Comparison of ENCODE assay signal across 8 cellular contexts in genomic region chr1:155859881-155860841, GRCh38. TPM values are rescaled to one million over a fixed set of nuclear protein-coding genes. Genes with fewer than 3 reads are reported as not detected.
DNase-seq lines count a peak whose midpoint lies in the region; ATAC-seq and TF ChIP-seq lines count a peak whose summit lies in the region.

No MANE protein-coding gene starts in this region.

- peak overlapping the region; percentile 94 for H3K23ac ChIP-seq in IMR-90 (ENCODE audit: low read depth, low read length)

- peaks cover 7% of the 10 kb centered on the region for H3K27me3 Mint-ChIP-seq in glutamatergic neuron (ENCODE audit: unreplicated experiment)

- H3K27me3 ChIP-seq in IMR-90 (ENCODE audit: control insufficient read depth, insufficient read depth, low read length) (no peaks in the 10 kb centered on the region), transverse colon (peaks cover 13% of the 10 kb centered on the region)

- 2% methylated on average over 11 of the region's 35 CpGs; no CpG with 5 or more reads in 1 of the 2 experiments for WGBS in IMR-90 (ENCODE audit: extremely low coverage in 2 of 2, insufficient read length in 1 of 2), 2 experiments
- WGBS in transverse colon (ENCODE audit: low coverage in 1 of 2), 2 donors, result 8% methylated on average over 31 of the region's 35 CpGs; no CpG with 5 or more reads in 1 of the 2 donors

- peak overlapping the region; percentile 57 for H2BK120ac ChIP-seq in IMR-90 (ENCODE audit: low read depth, low read length)

- peak overlapping the region; percentile 91 for H2AK5ac ChIP-seq in IMR-90 (ENCODE audit: low read depth, low read length)

- H3K4me3 ChIP-seq in GM08714 (ENCODE audit: low read length) (peak overlapping the region; percentile 64), IMR-90 (ENCODE audit: insufficient read depth, low read depth, low read length) (peak overlapping the region; percentile 50), transverse colon (peak overlapping the region in 2 of 4 donors; percentile 37 to 55)

- H4K5ac ChIP-seq in IMR-90 (ENCODE audit: low read depth, low read length), result peak overlapping the region; percentile 95

- peak overlapping the region; percentile 99 for H2AK9ac ChIP-seq in IMR-90 (replicated peaks; ENCODE audit: low read depth, low read length, poor library complexity)

- TF ChIP-seq RAD21 in IMR-90 (IDR thresholded peaks at IDR 0.05; ENCODE audit: low read length), result no peak

- H3K18ac ChIP-seq in IMR-90 (ENCODE audit: low read depth, low read length), result peak overlapping the region; percentile 86

- in situ Hi-C loops in IMR-90 (cut with MboI; ENCODE audit: low sequenced_read_pairs), result no loop called here
- in situ Hi-C loops in transverse colon (cut with MboI; ENCODE audit: low pct_ligation_motif_present in 1 of 4, low pct_unique_long_range_greater_than_20kb in 1 of 4, low sequenced_read_pairs in 3 of 4), result no loop called here

- no peaks in the 10 kb centered on the region for H3K36me3 ChIP-seq in IMR-90 (ENCODE audit: control insufficient read depth, insufficient read depth, low read length)
- H3K36me3 ChIP-seq in transverse colon, result no peaks in the 10 kb centered on the region

- TF ChIP-seq EP300 in transverse colon (IDR thresholded peaks at IDR 0.05; ENCODE audit: low read depth), result no peak

- TF ChIP-seq POLR2A in IMR-90 (IDR thresholded peaks at IDR 0.05; ENCODE audit: low read depth, low read length) (peak; percentile 70; the same call in 1 of the 2 replicates), Raji (IDR thresholded peaks at IDR 0.05; ENCODE audit: insufficient read depth, low read depth, low read length) (peak; percentile 26; the same call in 1 of the 2 replicates), transverse colon (IDR thresholded peaks at IDR 0.05) (no peak)

- POLR2A ChIA-PET in IMR-90 (lab: Charles Lee; ENCODE audit: unreplicated experiment), result interaction anchor here (0.6 to 1.0 kb wide), 2 partner anchors 9 to 92 kb away, joined by 4 to 21 read pairs; no protein-coding TSS in a partner anchor

- peak overlapping the region; percentile 90 for H3K14ac ChIP-seq in IMR-90 (replicated peaks; ENCODE audit: low read depth, low read length)

- peak overlapping the region; percentile 93 to 95 for H4K8ac ChIP-seq in IMR-90 (ENCODE audit: low read depth in 2 of 2, low read length in 2 of 2)

- DNase-seq in IMR-90 (peak; percentile 84), glutamatergic neuron (peak; percentile 97), nucleus accumbens (lab: John Stamatoyannopoulos, UW) (peak; percentile 74 to 98 (median 93)), transverse colon (peak; percentile 55)
- peak; percentile 11 for DNase-seq in activated naive CD4-positive, alpha-beta T cell treated with anti-CD3 and anti-CD28 coated beads, Interleukin-2, amount 50 U/mL, for 16 hours

- H3K56ac ChIP-seq in IMR-90 (ENCODE audit: extremely low read depth, insufficient read depth, low read length), result peak overlapping the region; percentile 96

- peak overlapping the region; percentile 88 for H4K91ac ChIP-seq in IMR-90 (ENCODE audit: insufficient read depth, low read depth, low read length)

- H3K9me3 ChIP-seq in IMR-90 (ENCODE audit: control insufficient read depth, insufficient read depth, low read length), result no peaks in the 10 kb centered on the region
- H3K9me3 ChIP-seq in transverse colon, result no peaks in the 10 kb centered on the region

- peak overlapping the region; percentile 100 for H3K27ac Mint-ChIP-seq in glutamatergic neuron (ENCODE audit: unreplicated experiment)

- peaks cover 15% of the 10 kb centered on the region for H3K4me1 Mint-ChIP-seq in glutamatergic neuron (ENCODE audit: low read depth, unreplicated experiment)

- peaks cover 16% of the 10 kb centered on the region for H3K9me3 Mint-ChIP-seq in glutamatergic neuron (ENCODE audit: unreplicated experiment)

- intact Hi-C loops in IMR-90 (cut with micrococcal nuclease), result no loop called here
- intact Hi-C loops in transverse colon (cut with DNase I; ENCODE audit: low total_unique reads), result no loop called here

- ATAC-seq in IMR-90 (ENCODE audit: low read depth) (peak; percentile 63), HG02759 (IDR thresholded peaks at IDR 0.05; ENCODE audit: unreplicated experiment) (no peak)

- dilution Hi-C loops in IMR-90 (cut with HindIII; ENCODE audit: low sequenced_read_pairs, unreplicated experiment), result no loop called here

- H3K9ac ChIP-seq in IMR-90 (ENCODE audit: low read depth, low read length), result peak overlapping the region; percentile 83

- H3K4me3 Mint-ChIP-seq in glutamatergic neuron (ENCODE audit: unreplicated experiment), result peak overlapping the region; percentile 91

- H3K4me2 ChIP-seq in IMR-90 (ENCODE audit: low read depth, low read length), result peak overlapping the region; percentile 82

- peaks cover 4% of the 10 kb centered on the region for H3K36me3 Mint-ChIP-seq in glutamatergic neuron (ENCODE audit: unreplicated experiment)

- H2BK5ac ChIP-seq in IMR-90 (ENCODE audit: low read depth, low read length, poor library complexity, severe bottlenecking), result peak overlapping the region; percentile 92

- peak overlapping the region; percentile 95 for H3K27ac ChIP-seq in IMR-90 (ENCODE audit: insufficient read depth, low read length)
- H3K27ac ChIP-seq in transverse colon, result peak overlapping the region; percentile 87 to 92 (median 88)

- H2BK20ac ChIP-seq in IMR-90 (ENCODE audit: low read depth, low read length), result peak overlapping the region; percentile 28

- no peaks in the 10 kb centered on the region for H4K20me1 ChIP-seq in IMR-90 (ENCODE audit: insufficient read depth, low read length)

- no peak for TF ChIP-seq CTCF in IMR-90 (conservative IDR thresholded peaks at IDR 0.05; ENCODE audit: low read depth, low read length)
- no peak for TF ChIP-seq CTCF in glutamatergic neuron (IDR thresholded peaks at IDR 0.05; ENCODE audit: partially characterized antibody, unreplicated experiment)
- no peak for TF ChIP-seq CTCF in transverse colon (IDR thresholded peaks at IDR 0.05)

- CTCF ChIA-PET in IMR-90 (lab: Yijun Ruan, JAX), result interaction anchor here (0.7 kb wide), 1 partner anchor 33 kb away, joined by 3 read pairs; no protein-coding TSS in a partner anchor

- H3K79me1 ChIP-seq in IMR-90 (ENCODE audit: low read depth in 1 of 2, low read length in 2 of 2), result peaks cover 9 to 63% of the 10 kb centered on the region in 2 experiments

- BruUV-seq in IMR-90 (replicated peaks; lab: Mats Ljungman, UMichigan), result no TSS peak

- peaks cover 10% of the 10 kb centered on the region for H3K9me1 ChIP-seq in IMR-90 (ENCODE audit: insufficient read depth, low read length)

- H2AFZ ChIP-seq in IMR-90 (replicated peaks; ENCODE audit: low read length, poor library complexity), result peak overlapping the region; percentile 91

- peak overlapping the region; percentile 86; the same call in 2 of the 3 replicates for H2BK15ac ChIP-seq in IMR-90 (ENCODE audit: low read depth, low read length)

- H3K4me1 ChIP-seq in IMR-90 (ENCODE audit: control insufficient read depth, insufficient read depth, low read length) (no peaks in the 10 kb centered on the region; the same call in 1 of the 2 replicates), transverse colon (peaks cover 0 to 32% (median 24%) of the 10 kb centered on the region in 4 donors)

- peak overlapping the region; percentile 80 for H3K4ac ChIP-seq in IMR-90 (ENCODE audit: low read depth, low read length)

TF ChIP-seq in IMR-90, 13 proteins besides CTCF, POLR2A, EP300 and RAD21:
- TF ChIP-seq RCOR1 (IDR thresholded peaks at IDR 0.05; ENCODE audit: insufficient replicate concordance, low read length), result no peak
- TF ChIP-seq MXI1 (IDR thresholded peaks at IDR 0.05; ENCODE audit: borderline replicate concordance, low read depth, low read length), result no peak
- peak; percentile 56; the same call in 1 of the 2 replicates for TF ChIP-seq MAZ (IDR thresholded peaks at IDR 0.05; ENCODE audit: borderline replicate concordance, low read depth, low read length)
- no peak for TF ChIP-seq SMC3 (IDR thresholded peaks at IDR 0.05; ENCODE audit: low read depth, low read length)
- TF ChIP-seq CEBPB (IDR thresholded peaks at IDR 0.05; ENCODE audit: low read depth, low read length), result peak; percentile 58
- peak; percentile 34; the same call in 1 of the 2 replicates for TF ChIP-seq BHLHE40 (IDR thresholded peaks at IDR 0.05; ENCODE audit: low read depth, low read length)
- no peak for TF ChIP-seq ELK1 (IDR thresholded peaks at IDR 0.05; ENCODE audit: borderline replicate concordance, low read depth, low read length)
- no peak for TF ChIP-seq RFX5 (IDR thresholded peaks at IDR 0.05; ENCODE audit: low read depth, low read length)
- TF ChIP-seq FOS (IDR thresholded peaks at IDR 0.05; ENCODE audit: low read depth, low read length), result no peak

RNA-seq across cellular contexts. Expression of gene SYT11, which starts 0.8 kb away (rescaled TPM):
- total RNA-seq in IMR-90 (2012; rRNA removed) (37.8 and 43.7 TPM in 2 replicates), glutamatergic neuron (ENCODE audit: unreplicated experiment) (419 TPM), transverse colon (1 to 10 TPM; 2.2 to 5.9 (median 3.6) TPM)
- 22.9 TPM in 2 replicates for polyA plus RNA-seq in IMR-90 (2012; rRNA removed)
- 12.1 TPM in 2 replicates for polyA plus RNA-seq in IMR-90 (2012; cell fraction: cytosol; rRNA removed)
- polyA plus RNA-seq in IMR-90 (2012; cell fraction: nucleus; rRNA removed; ENCODE audit: low replicate concordance), result 7.0 and 11.9 TPM in 2 replicates

RNA-seq across cellular contexts. Expression of gene GON4L, which starts 3.1 kb away (rescaled TPM):
- total RNA-seq in IMR-90 (2012; rRNA removed), result 29.4 and 30.3 TPM in 2 replicates
- 19.2 and 21.2 TPM in 2 replicates for polyA plus RNA-seq in IMR-90 (2012; rRNA removed)
- polyA plus RNA-seq in IMR-90 (2012; cell fraction: cytosol; rRNA removed), result 7.1 and 8.6 TPM in 2 replicates
- 47.8 and 92.4 TPM in 2 replicates for polyA plus RNA-seq in IMR-90 (2012; cell fraction: nucleus; rRNA removed; ENCODE audit: low replicate concordance)
- total RNA-seq in glutamatergic neuron (ENCODE audit: unreplicated experiment), result 82.8 TPM
- total RNA-seq in transverse colon, result 10 to 100 TPM; 36.3 to 75.6 (median 45.6) TPM

RNA-seq across cellular contexts. Expression of gene RIT1, which starts 51.0 kb away (rescaled TPM):
- 46.8 and 52.2 TPM in 2 replicates for total RNA-seq in IMR-90 (2012; rRNA removed)
- 26.2 and 29.6 TPM in 2 replicates for polyA plus RNA-seq in IMR-90 (2012; rRNA removed)
- 8.5 and 14.4 TPM in 2 replicates for polyA plus RNA-seq in IMR-90 (2012; cell fraction: cytosol; rRNA removed)
- polyA plus RNA-seq in IMR-90 (2012; cell fraction: nucleus; rRNA removed; ENCODE audit: low replicate concordance), result 5.5 and 26.8 TPM in 2 replicates
- 35.9 TPM for total RNA-seq in glutamatergic neuron (ENCODE audit: unreplicated experiment)
- total RNA-seq in transverse colon, result 10 to 100 TPM in 3 of 4 donors, 1 to 10 TPM in 1; 6.4 to 23.7 (median 17.0) TPM

Comparison
In these comparisons a context has a peak if more than half of its experiments do, and no peak if none do; other contexts are left out.
1. DNase-seq: peak in every context shown above with its lines; median percentile 97 in glutamatergic neuron; 93 in nucleus accumbens; 84 in IMR-90; 55 in transverse colon; 11 in activated naive CD4-positive, alpha-beta T cell treated with anti-CD3 and anti-CD28 coated beads, Interleukin-2, amount 50 U/mL, for 16 hours.